ENCODE assay signal across 28 cellular contexts in the genomic region with DNA sequence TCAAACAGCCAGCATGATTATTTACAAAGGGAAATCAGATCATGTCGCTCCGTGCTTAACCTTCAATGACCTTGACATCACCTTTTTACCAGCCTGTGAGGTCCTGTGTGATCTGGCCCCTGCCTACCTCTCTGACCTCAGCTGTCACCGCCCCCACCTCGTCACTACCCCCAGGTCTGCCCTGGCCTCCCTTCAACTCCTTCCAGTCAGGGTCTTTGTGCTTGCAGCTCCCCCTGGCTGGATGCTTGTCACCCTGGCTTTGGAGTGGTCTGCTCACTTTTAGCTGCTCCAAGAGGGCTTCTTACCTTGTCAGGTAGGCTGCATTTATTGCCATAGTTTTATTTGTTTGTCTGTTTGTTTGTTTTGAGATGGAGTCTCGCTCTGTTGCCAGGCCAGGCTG.
"Had no signal": no experiment of that assay in that cellular context is flagged by ENCODE, and none has a peak within 500 bp of the region (broad histone marks: within the 10 kb centered on the region; RNA-seq: fewer than 3 reads in every experiment).

No MANE protein-coding gene starts in this region.

- H3K27me3 Mint-ChIP-seq: activated B cell treated with CpG ODN at 0.5 μM for 24 hours; activated CD4-positive, alpha-beta T cell treated with anti-CD3 and anti-CD28 coated beads for 36 hours; central memory CD8-positive, alpha-beta T cell; stimulated activated naive CD8-positive, alpha-beta T cell treated with anti-CD3 and anti-CD28 coated beads, Interleukin-15, amount 100 ng/mL, for 72 hours had no signal

- H3K4me1 ChIP-seq: breast epithelium, pancreas, suprapubic skin, tibial nerve, vagina had no signal

- H3K27me3 ChIP-seq: breast epithelium, hepatocyte, pancreas, suprapubic skin, tibial nerve, vagina had no signal

- H3K27ac Mint-ChIP-seq: activated B cell treated with CpG ODN at 0.5 μM for 24 hours; activated CD4-positive, alpha-beta T cell treated with anti-CD3 and anti-CD28 coated beads for 36 hours; activated naive CD4-positive, alpha-beta T cell treated with anti-CD3 and anti-CD28 coated beads for 36 hours; activated naive CD8-positive, alpha-beta T cell treated with anti-CD3 and anti-CD28 coated beads, Interleukin-2, amount 10 ng/mL, durations not matched to agents 7 days and 5 days; activated T-cell treated with anti-CD3 and anti-CD28 coated beads, Interleukin-2, amount 50 U/mL, for 72 hours; memory B cell; nephron; stimulated activated effector memory CD8-positive, alpha-beta T cell treated with anti-CD3 and anti-CD28 coated beads, Interleukin-12 subunit alpha, Interleukin-12 subunit beta, amount 100 ng/mL, for 72 hours had no signal

- H3K4me3 Mint-ChIP-seq: activated B cell treated with CpG ODN at 0.5 μM for 24 hours; activated CD4-positive, alpha-beta T cell treated with anti-CD3 and anti-CD28 coated beads for 36 hours; activated naive CD4-positive, alpha-beta T cell treated with anti-CD3 and anti-CD28 coated beads for 36 hours; activated naive CD8-positive, alpha-beta T cell treated with anti-CD3 and anti-CD28 coated beads, Interleukin-2, amount 10 ng/mL, durations not matched to agents 7 days and 5 days; activated T-cell treated with anti-CD3 and anti-CD28 coated beads, Interleukin-2, amount 50 U/mL, for 72 hours; central memory CD8-positive, alpha-beta T cell; memory B cell; nephron; stimulated activated effector memory CD8-positive, alpha-beta T cell treated with anti-CD3 and anti-CD28 coated beads, Interleukin-12 subunit alpha, Interleukin-12 subunit beta, amount 100 ng/mL, for 72 hours; stimulated activated naive CD8-positive, alpha-beta T cell treated with anti-CD3 and anti-CD28 coated beads, Interleukin-15, amount 100 ng/mL, for 72 hours had no signal

- H3K27ac ChIP-seq: breast epithelium, hepatocyte, pancreas, suprapubic skin, tibial nerve, vagina had no signal

- H3K4me2 ChIP-seq: hepatocyte had no signal

- H3K36me3 Mint-ChIP-seq: activated naive CD8-positive, alpha-beta T cell treated with anti-CD3 and anti-CD28 coated beads, Interleukin-2, amount 10 ng/mL, durations not matched to agents 7 days and 5 days; memory B cell; stimulated activated effector memory CD8-positive, alpha-beta T cell treated with anti-CD3 and anti-CD28 coated beads, Interleukin-12 subunit alpha, Interleukin-12 subunit beta, amount 100 ng/mL, for 72 hours had no signal

- H3K4me1 Mint-ChIP-seq: nephron; stimulated activated effector memory CD8-positive, alpha-beta T cell treated with anti-CD3 and anti-CD28 coated beads, Interleukin-12 subunit alpha, Interleukin-12 subunit beta, amount 100 ng/mL, for 72 hours had no signal

- H3K79me2 ChIP-seq: hepatocyte had no signal

- H3K9me3 Mint-ChIP-seq: activated B cell treated with CpG ODN at 0.5 μM for 24 hours; activated naive CD4-positive, alpha-beta T cell treated with anti-CD3 and anti-CD28 coated beads for 36 hours; activated naive CD8-positive, alpha-beta T cell treated with anti-CD3 and anti-CD28 coated beads, Interleukin-2, amount 10 ng/mL, durations not matched to agents 7 days and 5 days; activated T-cell treated with anti-CD3 and anti-CD28 coated beads, Interleukin-2, amount 50 U/mL, for 72 hours; central memory CD8-positive, alpha-beta T cell; memory B cell; nephron; stimulated activated effector memory CD8-positive, alpha-beta T cell treated with anti-CD3 and anti-CD28 coated beads, Interleukin-12 subunit alpha, Interleukin-12 subunit beta, amount 100 ng/mL, for 72 hours; stimulated activated naive CD8-positive, alpha-beta T cell treated with anti-CD3 and anti-CD28 coated beads, Interleukin-15, amount 100 ng/mL, for 72 hours had no signal

- H3K36me3 ChIP-seq: breast epithelium, pancreas, suprapubic skin, tibial nerve, vagina had no signal

- H3K9me3 ChIP-seq: breast epithelium, pancreas, suprapubic skin, tibial nerve, vagina had no signal

- H3K4me3 ChIP-seq: breast epithelium, hepatocyte, pancreas, suprapubic skin, tibial nerve, vagina had no signal

- DNase-seq: activated B cell treated with CpG ODN at 0.5 μM for 24 hours; activated CD4-positive, alpha-beta T cell treated with anti-CD3 and anti-CD28 coated beads for 36 hours; activated CD4-positive, alpha-beta T cell treated with anti-CD3 and anti-CD28 coated beads, Interleukin-2, amount 50 U/mL, for 48 hours; activated effector memory CD4-positive, alpha-beta T cell treated with Interleukin-2 at 50 U/mL for 16 hours; activated naive CD4-positive, alpha-beta T cell treated with anti-CD3 and anti-CD28 coated beads for 36 hours; activated naive CD8-positive, alpha-beta T cell treated with anti-CD3 and anti-CD28 coated beads, Interleukin-2, amount 10 ng/mL, durations not matched to agents 7 days and 5 days; activated T-cell treated with anti-CD3 and anti-CD28 coated beads, Interleukin-2, amount 50 U/mL, for 72 hours; amniotic stem cell; effector memory CD4-positive, alpha-beta T cell; foreskin melanocyte; islet precursor cell; left cardiac atrium; pancreas; small intestine; stimulated activated CD4-positive, alpha-beta T cell treated with anti-CD3 and anti-CD28 coated beads, Interleukin-2, amount 100 ng/mL, for 24 hours; stimulated activated naive CD8-positive, alpha-beta T cell treated with anti-CD3 and anti-CD28 coated beads, Interleukin-15, amount 100 ng/mL, for 72 hours; T1000 had no signal

- ATAC-seq: activated CD4-positive, alpha-beta T cell treated with anti-CD3 and anti-CD28 coated beads for 36 hours; activated T-cell treated with anti-CD3 and anti-CD28 coated beads, Interleukin-2, amount 50 U/mL, for 72 hours; esophagus mucosa; left cardiac atrium; pancreas; sciatic nerve; stimulated activated effector memory CD8-positive, alpha-beta T cell treated with anti-CD3 and anti-CD28 coated beads, Interleukin-12 subunit alpha, Interleukin-12 subunit beta, amount 100 ng/mL, for 72 hours; stimulated activated naive CD8-positive, alpha-beta T cell treated with anti-CD3 and anti-CD28 coated beads, Interleukin-15, amount 100 ng/mL, for 72 hours had no signal

- H2AFZ ChIP-seq: hepatocyte had no signal
